ENCODE assay signal across 22 cellular contexts in the genomic region with DNA sequence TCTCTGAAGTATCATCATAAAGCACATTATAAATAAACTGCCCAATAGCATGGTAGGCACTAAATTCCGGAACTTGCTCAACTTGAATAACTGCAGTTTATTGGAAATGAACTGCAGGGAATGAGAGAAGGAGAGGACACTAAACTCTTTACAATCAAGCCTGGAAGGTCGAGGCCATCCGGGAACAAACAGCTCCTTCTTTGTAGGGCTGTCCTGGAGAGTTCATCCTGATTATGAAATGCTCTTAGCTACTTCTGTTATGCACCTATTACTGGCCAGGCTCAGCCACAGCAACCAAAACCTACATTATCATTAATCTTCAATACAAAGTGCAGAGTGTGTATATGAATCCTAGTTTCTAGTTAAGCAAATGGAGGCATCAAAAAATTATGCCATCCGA.
"Had no signal": no experiment of that assay in that cellular context is flagged by ENCODE, and none has a peak within 500 bp of the region (broad histone marks: within the 10 kb centered on the region; RNA-seq: fewer than 3 reads in every experiment).

No MANE protein-coding gene starts in this region.

- H3K27ac ChIP-seq: colonic mucosa, epithelial cell of prostate, esophagus squamous epithelium, gastrocnemius medialis, heart right ventricle, left lung, lower lobe of right lung had no signal

- H3K36me3 ChIP-seq: colonic mucosa, esophagus squamous epithelium, gastrocnemius medialis, left lung, lower lobe of right lung had no signal

- ATAC-seq: effector memory CD8-positive, alpha-beta T cell; esophagus mucosa; gastrocnemius medialis; heart right ventricle; left cardiac atrium; left lung; lower lobe of right lung; mucosa of descending colon had no signal

- DNase-seq: colonic mucosa; cortex of kidney; effector CD8-positive, alpha-beta T cell; effector memory CD8-positive, alpha-beta T cell; endodermal cell; erythroblast; esophagus squamous epithelium; foreskin fibroblast; foreskin melanocyte; gastrocnemius medialis; glutamatergic neuron; head of caudate nucleus; heart right ventricle; hippocampal formation; left cardiac atrium; left lung; lower lobe of right lung; mesenchymal stem cell; mucosa of descending colon; naive B cell had no signal

- H3K4me1 ChIP-seq: colonic mucosa, esophagus squamous epithelium, gastrocnemius medialis, heart right ventricle, left lung, lower lobe of right lung had no signal

- H3K9me3 ChIP-seq: colonic mucosa, esophagus squamous epithelium, gastrocnemius medialis, heart right ventricle, left lung, lower lobe of right lung, mucosa of descending colon had no signal

- H3K4me3 ChIP-seq: colonic mucosa, esophagus squamous epithelium, gastrocnemius medialis, heart right ventricle, left lung, lower lobe of right lung, mucosa of descending colon had no signal

- H3K27me3 ChIP-seq: colonic mucosa, esophagus squamous epithelium, gastrocnemius medialis, heart right ventricle, left lung had no signal
